In the genomic region with DNA sequence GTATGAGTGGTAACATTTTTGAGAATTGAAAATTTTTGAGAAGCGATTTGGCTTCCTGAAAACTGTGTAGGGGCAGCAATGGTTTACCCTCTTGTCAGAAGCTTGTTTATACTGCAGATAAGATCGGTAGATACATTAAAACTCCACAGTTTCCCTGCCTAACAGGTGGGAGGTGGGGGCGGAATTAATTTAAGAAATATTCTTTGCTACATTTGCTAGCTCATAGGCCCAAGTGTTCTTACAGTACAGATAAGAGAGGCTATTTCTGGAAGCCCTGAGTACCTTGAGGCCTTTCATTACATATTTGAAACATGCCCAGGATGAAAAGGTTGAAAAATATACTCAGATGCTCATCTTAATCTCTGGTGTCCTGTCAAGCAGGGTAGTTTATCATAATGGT, we compare ENCODE assay signal across 14 cellular contexts.
DNase-seq lines count a peak whose midpoint lies in the region; ATAC-seq and TF ChIP-seq lines count a peak whose summit lies in the region.
"Had no signal": no experiment of that assay in that cellular context is flagged by ENCODE, and none has a peak within 500 bp of the region (broad histone marks: within the 10 kb centered on the region; RNA-seq: fewer than 3 reads in every experiment).

No MANE protein-coding gene starts in this region.

- no peaks in the 10 kb centered on the region for H3K4me1 Mint-ChIP-seq in CD8-positive, alpha-beta T cell (ENCODE audit: low read depth)
- peaks cover 13% of the 10 kb centered on the region for H3K4me1 Mint-ChIP-seq in progenitor cell of endocrine pancreas (ENCODE audit: low read depth)

- peak overlapping the region; percentile 7 for H3K4me3 ChIP-seq in left ventricle myocardium inferior
- H3K4me3 ChIP-seq in CD8-positive, alpha-beta T cell (ENCODE audit: low read depth, low read length): no peak overlapping the region
- H3K4me3 ChIP-seq: BLaER1, GM12878 had no signal

- peaks cover 8% of the 10 kb centered on the region for H3K9me3 Mint-ChIP-seq in CD8-positive, alpha-beta T cell
- H3K9me3 Mint-ChIP-seq in progenitor cell of endocrine pancreas (ENCODE audit: low read depth): peaks cover 11% of the 10 kb centered on the region

- H3K4me3 Mint-ChIP-seq in CD8-positive, alpha-beta T cell: no peak overlapping the region
- no peak overlapping the region for H3K4me3 Mint-ChIP-seq in progenitor cell of endocrine pancreas (ENCODE audit: low read depth)

- DNase-seq in Right ventricle myocardium inferior (ENCODE audit: missing footprints) (no peak), cardiac septum (ENCODE audit: low spot score) (no peak), SK-N-DZ (ENCODE audit: low spot score) (peak; percentile 24), left ventricle myocardium inferior (no peak), progenitor cell of endocrine pancreas (ENCODE audit: low spot score, unreplicated experiment) (no peak)
- no peak for DNase-seq in CD8-positive, alpha-beta T cell
- no peak for DNase-seq in activated CD4-positive, CD25-positive, alpha-beta regulatory T cell treated with anti-CD3 and anti-CD28 coated beads, Interleukin-2, amount 50 U/mL, for 72 hours
- DNase-seq: 8988T, AML-193, DMS79, HCEC 1CT had no signal

- peaks cover 17% of the 10 kb centered on the region for H3K9me3 ChIP-seq in left ventricle myocardium inferior (replicated peaks)
- H3K9me3 ChIP-seq in CD8-positive, alpha-beta T cell (ENCODE audit: low read length): no peaks in the 10 kb centered on the region

- no peaks in the 10 kb centered on the region for H3K27me3 Mint-ChIP-seq in CD8-positive, alpha-beta T cell (ENCODE audit: low read depth)
- no peaks in the 10 kb centered on the region for H3K27me3 Mint-ChIP-seq in progenitor cell of endocrine pancreas

- intact Hi-C loops in Right ventricle myocardium inferior (cut with DNase I) (no loop called here), cardiac septum (cut with DNase I) (no loop called here), left ventricle myocardium inferior (cut with micrococcal nuclease) (no loop called here)
- intact Hi-C loops in CD8-positive, alpha-beta T cell (cut with DNase I, micrococcal nuclease): no loop called here

- peaks cover 48% of the 10 kb centered on the region for H3K4me1 ChIP-seq in left ventricle myocardium inferior
- H3K4me1 ChIP-seq in CD8-positive, alpha-beta T cell (ENCODE audit: insufficient read depth, low read length): no peaks in the 10 kb centered on the region
- H3K4me1 ChIP-seq: BLaER1 had no signal

- H3K27me3 ChIP-seq in left ventricle myocardium inferior (ENCODE audit: low read depth): no peaks in the 10 kb centered on the region
- no peaks in the 10 kb centered on the region for H3K27me3 ChIP-seq in CD8-positive, alpha-beta T cell (ENCODE audit: insufficient read depth, low read length)
- H3K27me3 ChIP-seq: BLaER1 had no signal

- POLR2A ChIA-PET in CD8-positive, alpha-beta T cell (lab: Charles Lee): no interaction called here

- no peak overlapping the region for H3K27ac Mint-ChIP-seq in CD8-positive, alpha-beta T cell
- H3K27ac Mint-ChIP-seq in progenitor cell of endocrine pancreas: no peak overlapping the region

- CTCF ChIA-PET in CD8-positive, alpha-beta T cell (lab: Charles Lee): no interaction called here

- H3K36me3 ChIP-seq in left ventricle myocardium inferior: no peaks in the 10 kb centered on the region
- H3K36me3 ChIP-seq in CD8-positive, alpha-beta T cell (ENCODE audit: insufficient read depth, low read length): no peaks in the 10 kb centered on the region

- peak overlapping the region; percentile 29 for H3K27ac ChIP-seq in left ventricle myocardium inferior (replicated peaks)
- no peak overlapping the region for H3K27ac ChIP-seq in CD8-positive, alpha-beta T cell (ENCODE audit: low read depth, low read length)
- H3K27ac ChIP-seq: BLaER1, HL-60 had no signal

- peaks cover 11% of the 10 kb centered on the region for H3K36me3 Mint-ChIP-seq in CD8-positive, alpha-beta T cell
- peaks cover 5% of the 10 kb centered on the region for H3K36me3 Mint-ChIP-seq in progenitor cell of endocrine pancreas (ENCODE audit: insufficient read depth)

- ATAC-seq in Right ventricle myocardium inferior: peak; percentile 41
- ATAC-seq in CD8-positive, alpha-beta T cell: no peak
- ATAC-seq: GM12878 had no signal

- no peak for TF ChIP-seq CTCF in left ventricle myocardium inferior (IDR thresholded peaks at IDR 0.05; ENCODE audit: borderline replicate concordance)
- TF ChIP-seq CTCF in CD8-positive, alpha-beta T cell (IDR thresholded peaks at IDR 0.05): no peak
- TF ChIP-seq CTCF in progenitor cell of endocrine pancreas (IDR thresholded peaks at IDR 0.05; ENCODE audit: unreplicated experiment): no peak
